Comparison of ENCODE assay signal across 13 cellular contexts in the genomic region with DNA sequence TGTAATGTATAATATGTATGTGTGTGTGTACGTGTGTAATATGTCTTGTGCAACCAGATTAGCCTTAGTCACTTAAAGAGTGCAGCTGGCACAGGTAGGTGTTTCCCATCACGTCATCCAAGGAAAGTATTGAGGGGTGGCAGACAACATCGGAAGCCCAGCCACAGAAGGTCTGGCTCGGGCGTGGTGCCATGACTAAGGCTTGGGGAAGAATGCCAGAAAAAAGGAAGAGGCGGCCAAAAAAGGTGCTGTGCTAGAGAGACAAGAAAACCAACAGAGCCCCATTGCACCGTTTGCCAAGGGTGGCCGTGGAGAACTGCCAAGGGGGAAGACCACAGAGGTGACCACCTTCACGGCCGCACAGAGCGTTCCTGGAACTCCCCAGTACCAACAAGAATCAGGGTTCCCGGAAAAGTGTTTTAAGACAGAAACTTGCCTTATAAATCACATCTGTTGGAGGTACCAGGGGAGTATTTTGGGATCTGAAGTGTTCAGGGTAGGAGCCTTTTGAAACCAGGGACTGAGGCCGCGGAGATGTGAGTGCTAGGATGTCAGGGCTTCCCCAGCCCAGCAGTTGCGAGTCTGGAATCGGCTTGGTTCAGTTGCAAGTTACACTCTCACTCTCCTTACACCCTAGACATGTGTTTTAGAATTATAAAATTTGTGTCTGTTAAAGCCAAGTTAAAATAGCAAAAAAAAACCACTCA.
DNase-seq lines count a peak whose midpoint lies in the region; ATAC-seq and TF ChIP-seq lines count a peak whose summit lies in the region.
"Had no signal": no experiment of that assay in that cellular context is flagged by ENCODE, and none has a peak within 500 bp of the region (broad histone marks: within the 10 kb centered on the region; RNA-seq: fewer than 3 reads in every experiment).

No MANE protein-coding gene starts in this region.

- DNase-seq in CD4-positive, alpha-beta memory T cell, result no peak
- DNase-seq in NCI-H1092 treated with DMSO at 0.1 percent for 48 hours (lab: John Stamatoyannopoulos, UW), result peak; percentile 68
- peak; percentile 76 to 85 (median 84) for DNase-seq in body of pancreas
- no peak for DNase-seq in middle frontal gyrus (ENCODE audit: extremely low spot score, low spot score)
- DNase-seq in mesothelial cell of epicardium (ENCODE audit: low spot score in 2 of 2, unreplicated experiment in 2 of 2), result no peak
- no peak for DNase-seq in stimulated activated effector memory CD8-positive, alpha-beta T cell treated with anti-CD3 and anti-CD28 coated beads, Interleukin-12 subunit alpha, Interleukin-12 subunit beta, amount 100 ng/mL, for 72 hours (ENCODE audit: low spot score in 2 of 2)
- no peak for DNase-seq in brain microvascular endothelial cell
- DNase-seq: activated CD4-positive, alpha-beta T cell treated with anti-CD3 and anti-CD28 coated beads, Interleukin-2, amount 50 U/mL, for 1 hour; CD8-positive, alpha-beta T cell; stimulated activated naive B cell treated with anti-CD40 and anti-IgM and Interleukin-4, amounts not matched to agents 10 μg/mL and 1 μg/mL and 100 μg/mL, for 72 hours had no signal

- H3K27me3 ChIP-seq in CD4-positive, alpha-beta memory T cell (ENCODE audit: insufficient read depth, low read length), result no peaks in the 10 kb centered on the region
- H3K27me3 ChIP-seq in body of pancreas (no peaks in the 10 kb centered on the region), muscle layer of colon (ENCODE audit: control insufficient read depth in 1 of 2, insufficient read depth in 2 of 2, low read length in 2 of 2) (no peaks in the 10 kb centered on the region), brain microvascular endothelial cell (replicated peaks) (no peaks in the 10 kb centered on the region)
- H3K27me3 ChIP-seq: cardiac muscle cell had no signal

- CTCF ChIA-PET in CD4-positive, alpha-beta memory T cell (lab: Charles Lee; ENCODE audit: partially characterized antibody), result interaction anchor here (1.2 kb wide), 1 partner anchor 24 kb away, joined by 3 read pairs; no protein-coding TSS in a partner anchor

- H3K9me3 ChIP-seq in CD4-positive, alpha-beta memory T cell (ENCODE audit: control insufficient read depth in 1 of 2, low read length in 2 of 2), result no peaks in the 10 kb centered on the region
- no peaks in the 10 kb centered on the region for H3K9me3 ChIP-seq in body of pancreas
- no peaks in the 10 kb centered on the region for H3K9me3 ChIP-seq in muscle layer of colon (ENCODE audit: low read length)

- WGBS in body of pancreas, 2 donors, result 38 to 49% methylated on average over 15 to 16 of the region's 16 CpGs

- no peaks in the 10 kb centered on the region for H3K27me3 Mint-ChIP-seq in CD4-positive, alpha-beta memory T cell
- H3K27me3 Mint-ChIP-seq in mesothelial cell of epicardium (ENCODE audit: low read depth), result no peaks in the 10 kb centered on the region
- H3K27me3 Mint-ChIP-seq: stimulated activated naive B cell treated with anti-CD40 and anti-IgM and Interleukin-4, amounts not matched to agents 10 μg/mL and 1 μg/mL and 100 μg/mL, for 72 hours had no signal

- H3K9me3 Mint-ChIP-seq in CD4-positive, alpha-beta memory T cell, result no peaks in the 10 kb centered on the region
- no peaks in the 10 kb centered on the region for H3K9me3 Mint-ChIP-seq in mesothelial cell of epicardium
- H3K9me3 Mint-ChIP-seq in stimulated activated effector memory CD8-positive, alpha-beta T cell treated with anti-CD3 and anti-CD28 coated beads, Interleukin-12 subunit alpha, Interleukin-12 subunit beta, amount 100 ng/mL, for 72 hours, result no peaks in the 10 kb centered on the region
- H3K9me3 Mint-ChIP-seq: CD8-positive, alpha-beta T cell; stimulated activated naive B cell treated with anti-CD40 and anti-IgM and Interleukin-4, amounts not matched to agents 10 μg/mL and 1 μg/mL and 100 μg/mL, for 72 hours had no signal

- H3K4me1 Mint-ChIP-seq in CD4-positive, alpha-beta memory T cell, result peaks cover 40 to 58% (median 45%) of the 10 kb centered on the region in 4 donors
- peaks cover 50% of the 10 kb centered on the region for H3K4me1 Mint-ChIP-seq in mesothelial cell of epicardium
- H3K4me1 Mint-ChIP-seq in stimulated activated effector memory CD8-positive, alpha-beta T cell treated with anti-CD3 and anti-CD28 coated beads, Interleukin-12 subunit alpha, Interleukin-12 subunit beta, amount 100 ng/mL, for 72 hours, result peaks cover 25% of the 10 kb centered on the region

- TF ChIP-seq POLR2A in body of pancreas (IDR thresholded peaks at IDR 0.05), result no peak

- POLR2A ChIA-PET in CD4-positive, alpha-beta memory T cell (lab: Charles Lee; ENCODE audit: partially characterized antibody), result interaction anchor here (2.4 to 4.5 kb wide), 4 partner anchors 33 to 133 kb away, joined by 17 to 88 read pairs (median 32); partner anchors contain the start of gene DYRK2

- H3K27ac Mint-ChIP-seq in CD4-positive, alpha-beta memory T cell, result peak overlapping the region in 6 of 7 donors; percentile 33 to 91 (median 74)
- no peak overlapping the region for H3K27ac Mint-ChIP-seq in mesothelial cell of epicardium
- no peak overlapping the region for H3K27ac Mint-ChIP-seq in stimulated activated effector memory CD8-positive, alpha-beta T cell treated with anti-CD3 and anti-CD28 coated beads, Interleukin-12 subunit alpha, Interleukin-12 subunit beta, amount 100 ng/mL, for 72 hours
- H3K27ac Mint-ChIP-seq: stimulated activated naive B cell treated with anti-CD40 and anti-IgM and Interleukin-4, amounts not matched to agents 10 μg/mL and 1 μg/mL and 100 μg/mL, for 72 hours had no signal

- H3K4me3 Mint-ChIP-seq in CD4-positive, alpha-beta memory T cell, result peak overlapping the region in 3 of 8 donors; percentile 7 to 68 (median 67)
- no peak overlapping the region for H3K4me3 Mint-ChIP-seq in mesothelial cell of epicardium
- no peak overlapping the region for H3K4me3 Mint-ChIP-seq in stimulated activated effector memory CD8-positive, alpha-beta T cell treated with anti-CD3 and anti-CD28 coated beads, Interleukin-12 subunit alpha, Interleukin-12 subunit beta, amount 100 ng/mL, for 72 hours
- H3K4me3 Mint-ChIP-seq: CD8-positive, alpha-beta T cell; stimulated activated naive B cell treated with anti-CD40 and anti-IgM and Interleukin-4, amounts not matched to agents 10 μg/mL and 1 μg/mL and 100 μg/mL, for 72 hours had no signal

- in situ Hi-C loops in brain microvascular endothelial cell (cut with HindIII; ENCODE audit: low pct_ligation_motif_present, low sequenced_read_pairs), result no loop called here

- H3K36me3 ChIP-seq in CD4-positive, alpha-beta memory T cell (ENCODE audit: insufficient read depth, low read length), result no peaks in the 10 kb centered on the region
- H3K36me3 ChIP-seq in body of pancreas (replicated peaks in 1 of 2; ENCODE audit: insufficient read depth in 1 of 2, low read depth in 2 of 2) (no peaks in the 10 kb centered on the region), muscle layer of colon (ENCODE audit: insufficient read depth, low read length) (no peaks in the 10 kb centered on the region), brain microvascular endothelial cell (replicated peaks) (no peaks in the 10 kb centered on the region)
- H3K36me3 ChIP-seq: cardiac muscle cell had no signal

- H3K36me3 Mint-ChIP-seq in CD4-positive, alpha-beta memory T cell, result no peaks in the 10 kb centered on the region
- H3K36me3 Mint-ChIP-seq in mesothelial cell of epicardium, result no peaks in the 10 kb centered on the region
- no peaks in the 10 kb centered on the region for H3K36me3 Mint-ChIP-seq in stimulated activated effector memory CD8-positive, alpha-beta T cell treated with anti-CD3 and anti-CD28 coated beads, Interleukin-12 subunit alpha, Interleukin-12 subunit beta, amount 100 ng/mL, for 72 hours
- H3K36me3 Mint-ChIP-seq: CD8-positive, alpha-beta T cell; stimulated activated naive B cell treated with anti-CD40 and anti-IgM and Interleukin-4, amounts not matched to agents 10 μg/mL and 1 μg/mL and 100 μg/mL, for 72 hours had no signal

- peak; percentile 97 for ATAC-seq in body of pancreas
- ATAC-seq in stimulated activated effector memory CD8-positive, alpha-beta T cell treated with anti-CD3 and anti-CD28 coated beads, Interleukin-12 subunit alpha, Interleukin-12 subunit beta, amount 100 ng/mL, for 72 hours, result no peak
- ATAC-seq: CD8-positive, alpha-beta T cell; Panc1; stimulated activated naive B cell treated with anti-CD40 and anti-IgM and Interleukin-4, amounts not matched to agents 10 μg/mL and 1 μg/mL and 100 μg/mL, for 72 hours had no signal

- intact Hi-C loops in CD4-positive, alpha-beta memory T cell (cut with micrococcal nuclease), result loop anchor here (2.0 to 5.0 kb wide), 2 partner anchors 61 to 75 kb away; no protein-coding TSS in a partner anchor
- intact Hi-C loops in body of pancreas (cut with DNase I), result no loop called here

- H3K4me1 ChIP-seq in CD4-positive, alpha-beta memory T cell (ENCODE audit: insufficient read depth, low read length), result peaks cover 54% of the 10 kb centered on the region
- peaks cover 23% of the 10 kb centered on the region for H3K4me1 ChIP-seq in body of pancreas
- peaks cover 19% of the 10 kb centered on the region for H3K4me1 ChIP-seq in muscle layer of colon (ENCODE audit: insufficient read depth, low read length)

- no peak overlapping the region for H3K4me3 ChIP-seq in CD4-positive, alpha-beta memory T cell (ENCODE audit: low read length in 2 of 2)
- H3K4me3 ChIP-seq in body of pancreas (no peak overlapping the region), muscle layer of colon (ENCODE audit: low read depth in 1 of 2, low read length in 2 of 2) (peak overlapping the region; percentile 10 to 43), brain microvascular endothelial cell (ENCODE audit: low read depth, low read length) (no peak overlapping the region)
- H3K4me3 ChIP-seq: cardiac muscle cell had no signal

- TF ChIP-seq CTCF in body of pancreas (IDR thresholded peaks at IDR 0.05) (no peak), mesothelial cell of epicardium (IDR thresholded peaks at IDR 0.05; ENCODE audit: unreplicated experiment) (no peak), brain microvascular endothelial cell (IDR thresholded peaks at IDR 0.05; ENCODE audit: low read depth, low read length, missing control alignments) (no peak)

- H3K9ac ChIP-seq in muscle layer of colon (ENCODE audit: low read length), result no peak overlapping the region

- H3K27ac ChIP-seq in CD4-positive, alpha-beta memory T cell (ENCODE audit: low read depth, low read length), result no peak overlapping the region
- peak overlapping the region in 3 of 4 donors; percentile 47 to 58 (median 48) for H3K27ac ChIP-seq in body of pancreas
- H3K27ac ChIP-seq in muscle layer of colon (ENCODE audit: low read depth, low read length), result no peak overlapping the region
- H3K27ac ChIP-seq in brain microvascular endothelial cell, result no peak overlapping the region
- H3K27ac ChIP-seq: cardiac muscle cell had no signal

Comparison
In these comparisons a context has a peak if more than half of its experiments do, and no peak if none do; other contexts are left out.
1. DNase-seq: peak in NCI-H1092 treated with DMSO at 0.1 percent for 48 hours (single experiment) and body of pancreas (4 of 4); none in CD4-positive, alpha-beta memory T cell (0 of 5), middle frontal gyrus (single experiment), mesothelial cell of epicardium (0 of 2), stimulated activated effector memory CD8-positive, alpha-beta T cell treated with anti-CD3 and anti-CD28 coated beads, Interleukin-12 subunit alpha, Interleukin-12 subunit beta, amount 100 ng/mL, for 72 hours (0 of 2) and brain microvascular endothelial cell (single experiment).
2. H3K27ac ChIP-seq: peak in body of pancreas (3 of 4); none in CD4-positive, alpha-beta memory T cell (single experiment), muscle layer of colon (single experiment) and brain microvascular endothelial cell (single experiment).
3. H3K4me3 ChIP-seq: peak in muscle layer of colon (2 of 2); none in CD4-positive, alpha-beta memory T cell (0 of 2), body of pancreas (0 of 2) and brain microvascular endothelial cell (single experiment).
4. H3K27ac Mint-ChIP-seq: peak in CD4-positive, alpha-beta memory T cell (6 of 7); none in mesothelial cell of epicardium (single experiment) and stimulated activated effector memory CD8-positive, alpha-beta T cell treated with anti-CD3 and anti-CD28 coated beads, Interleukin-12 subunit alpha, Interleukin-12 subunit beta, amount 100 ng/mL, for 72 hours (single experiment).